Comparison of ENCODE assay signal across 11 cellular contexts in the genomic region with DNA sequence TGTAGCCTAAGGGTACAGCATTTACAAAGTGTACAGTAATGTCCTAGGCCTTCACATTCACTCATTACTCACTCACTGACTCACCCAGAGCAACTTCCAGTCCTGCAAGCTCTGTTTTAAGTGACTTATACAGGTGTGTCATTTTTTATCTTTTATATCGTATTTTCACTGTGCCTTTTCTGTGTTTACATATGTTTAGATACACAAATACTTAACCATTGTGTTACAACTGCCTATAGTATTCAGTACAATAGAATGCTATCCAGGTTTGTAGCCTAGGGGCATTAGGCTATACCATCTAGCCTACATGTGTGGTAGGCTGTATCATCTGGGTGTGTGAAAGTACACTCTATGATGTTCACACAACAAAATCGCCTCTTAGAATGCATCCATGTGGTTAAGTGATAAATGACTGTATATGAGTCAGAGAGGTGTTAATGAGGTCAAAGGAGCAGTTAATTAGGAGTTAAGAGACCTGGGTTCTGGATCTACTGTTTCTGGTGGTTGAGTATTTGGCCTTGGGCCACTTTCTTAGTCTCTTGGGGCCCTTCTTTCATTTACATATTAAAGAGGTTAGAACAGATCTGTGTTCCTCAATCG.
DNase-seq lines count a peak whose midpoint lies in the region; ATAC-seq, FAIRE-seq and TF ChIP-seq lines count a peak whose summit lies in the region.
"Had no signal": no experiment of that assay in that cellular context is flagged by ENCODE, and none has a peak within 500 bp of the region (broad histone marks: within the 10 kb centered on the region; RNA-seq: fewer than 3 reads in every experiment).

No MANE protein-coding gene starts in this region.

- H3K9me3 ChIP-seq in A673 (ENCODE audit: low read depth, low read length, poor library complexity, severe bottlenecking) (no peaks in the 10 kb centered on the region), GM23248 (ENCODE audit: low read depth) (no peaks in the 10 kb centered on the region), PC-3 (ENCODE audit: low read length) (no peaks in the 10 kb centered on the region), upper lobe of right lung (no peaks in the 10 kb centered on the region), kidney (ENCODE audit: control insufficient read depth in 1 of 2, low read length in 2 of 2) (no peaks in the 10 kb centered on the region)

- H3K27ac ChIP-seq in A673 (ENCODE audit: low read depth, low read length, poor library complexity, severe bottlenecking), result no peak overlapping the region
- H3K27ac ChIP-seq in GM23248, result peak overlapping the region; percentile 51
- H3K27ac ChIP-seq in PC-3 (ENCODE audit: low read length), result peak overlapping the region; percentile 99
- H3K27ac ChIP-seq in upper lobe of right lung, result no peak overlapping the region
- no peak overlapping the region for H3K27ac ChIP-seq in kidney (ENCODE audit: low read depth in 2 of 2, low read length in 2 of 2)

- ATAC-seq in PC-3 (peak; percentile 86), upper lobe of right lung (no peak), HG02852 (IDR thresholded peaks at IDR 0.05; ENCODE audit: unreplicated experiment) (no peak)

- H3K27me3 ChIP-seq in A673 (replicated peaks; ENCODE audit: insufficient read depth, low read depth, low read length, poor library complexity), result no peaks in the 10 kb centered on the region
- no peaks in the 10 kb centered on the region for H3K27me3 ChIP-seq in GM23248 (replicated peaks; ENCODE audit: insufficient read depth)
- no peaks in the 10 kb centered on the region for H3K27me3 ChIP-seq in PC-3 (ENCODE audit: low read length)
- H3K27me3 ChIP-seq in upper lobe of right lung, result no peaks in the 10 kb centered on the region

- H2AFZ ChIP-seq in GM23248 (no peak overlapping the region), PC-3 (ENCODE audit: low read length) (0 out of 2 replicates have a peak overlapping the region, but pooled peaks have one; percentile 18)

- H3K9me2 ChIP-seq in GM23248 (ENCODE audit: insufficient read depth) (no peaks in the 10 kb centered on the region), PC-3 (replicated peaks; ENCODE audit: low read length) (0 out of 2 replicates have a peak, but pooled peaks cover 4% of the 10 kb centered on the region)

- DNase-seq in A673 (ENCODE audit: low spot score) (peak; percentile 11), GM23248 (peak; percentile 85), PC-3 (peak; percentile 99), fibroblast of pulmonary artery (ENCODE audit: low read depth) (peak; percentile 21), DMS 273 (lab: John Stamatoyannopoulos, UW; ENCODE audit: unreplicated experiment) (no peak), upper lobe of right lung (no peak), kidney (no peak)
- DNase-seq: caudate nucleus; CD4-positive, alpha-beta memory T cell; RPMI8226 had no signal

- intact Hi-C loops in A673 (cut with micrococcal nuclease; ENCODE audit: unreplicated experiment) (no loop called here), PC-3 (cut with micrococcal nuclease) (loop anchor here (1.0 to 10.0 kb wide), 5 partner anchors 22 to 156 kb away; no protein-coding TSS in a partner anchor), upper lobe of right lung (cut with DNase I) (no loop called here), kidney (cut with DNase I) (no loop called here)

- in situ Hi-C loops in GM23248 (cut with MboI), result no loop called here

- 6 to 13% methylated on average over 3 of the region's 3 CpGs for WGBS in GM23248 (ENCODE audit: low coverage in 1 of 2, low lambda C conversion rate in 2 of 2, missing lambda C conversion rate in 2 of 2), 2 experiments

- CTCF ChIA-PET in A673 (lab: Charles Lee) (no interaction called here), PC-3 (lab: Charles Lee) (interaction anchor here (0.5 to 1.0 kb wide), 5 partner anchors 21 to 209 kb away, joined by 3 to 13 read pairs (median 4); no protein-coding TSS in a partner anchor)

- TF ChIP-seq CTCF in A673 (conservative IDR thresholded peaks at IDR 0.05; ENCODE audit: low read depth, low read length), result no peak
- no peak for TF ChIP-seq CTCF in PC-3 (conservative IDR thresholded peaks at IDR 0.05; ENCODE audit: low read depth, low read length)
- TF ChIP-seq CTCF in fibroblast of pulmonary artery (IDR thresholded peaks at IDR 0.05; ENCODE audit: low read length, missing control alignments), result no peak
- no peak for TF ChIP-seq CTCF in upper lobe of right lung (IDR thresholded peaks at IDR 0.05)
- no peak for TF ChIP-seq CTCF in kidney (IDR thresholded peaks at IDR 0.05; ENCODE audit: borderline replicate concordance, extremely low read depth, insufficient read depth)

- H3K9ac ChIP-seq in GM23248 (no peak overlapping the region), PC-3 (ENCODE audit: low read length) (peak overlapping the region; percentile 87), kidney (ENCODE audit: low read length in 2 of 2) (no peak overlapping the region)

- POLR2A ChIA-PET in A673 (lab: Charles Lee; ENCODE audit: low non-redundant PET) (no interaction called here), PC-3 (lab: Charles Lee; ENCODE audit: unreplicated experiment) (interaction anchor here (0.6 kb wide), 2 partner anchors 149 to 349 kb away, joined by 3 to 4 read pairs; a partner anchor contains a TSS)

- H3F3A ChIP-seq in GM23248 (ENCODE audit: insufficient read depth) (peaks cover 26% of the 10 kb centered on the region), PC-3 (ENCODE audit: low read length, unreplicated experiment) (peaks cover 3% of the 10 kb centered on the region)

- H3K4me3 ChIP-seq in A673 (ENCODE audit: low read depth, low read length, poor library complexity, severe bottlenecking) (no peak overlapping the region), GM23248 (no peak overlapping the region), PC-3 (ENCODE audit: low read length) (peak overlapping the region; percentile 11; the same call in 1 of the 2 replicates), fibroblast of pulmonary artery (replicated peaks; ENCODE audit: low read depth, low read length) (no peak overlapping the region), upper lobe of right lung (no peak overlapping the region), kidney (ENCODE audit: low read length in 2 of 2) (no peak overlapping the region)

- H3K79me2 ChIP-seq in GM23248 (ENCODE audit: insufficient read depth), result no peaks in the 10 kb centered on the region
- H3K79me2 ChIP-seq in PC-3 (ENCODE audit: low read length), result no peaks in the 10 kb centered on the region

- BruUV-seq in A673 (replicated peaks; lab: Mats Ljungman, UMichigan), result no TSS peak
- BruUV-seq in PC-3 (replicated peaks; lab: Mats Ljungman, UMichigan), result no TSS peak

- no peaks in the 10 kb centered on the region for H4K20me1 ChIP-seq in GM23248 (ENCODE audit: insufficient read depth)
- H4K20me1 ChIP-seq in PC-3 (ENCODE audit: low read length), result no peaks in the 10 kb centered on the region

- no peaks in the 10 kb centered on the region for H3K36me3 ChIP-seq in A673 (ENCODE audit: insufficient read depth, low read length, poor library complexity, severe bottlenecking)
- H3K36me3 ChIP-seq in GM23248 (ENCODE audit: low read depth), result no peaks in the 10 kb centered on the region
- H3K36me3 ChIP-seq in PC-3 (ENCODE audit: low read depth, low read length), result no peaks in the 10 kb centered on the region
- H3K36me3 ChIP-seq in upper lobe of right lung, result no peaks in the 10 kb centered on the region
- no peaks in the 10 kb centered on the region for H3K36me3 ChIP-seq in kidney (ENCODE audit: control insufficient read depth in 1 of 2, insufficient read depth in 2 of 2, low read length in 2 of 2)

- FAIRE-seq in kidney (lab: Jason Lieb, UNC), result no peak

- H3K4me1 ChIP-seq in A673 (ENCODE audit: insufficient read depth, low read length, poor library complexity, severe bottlenecking) (no peaks in the 10 kb centered on the region), GM23248 (ENCODE audit: insufficient read depth) (peaks cover 18% of the 10 kb centered on the region), PC-3 (ENCODE audit: insufficient read depth, low read length) (peaks cover 29% of the 10 kb centered on the region), upper lobe of right lung (no peaks in the 10 kb centered on the region), kidney (ENCODE audit: control insufficient read depth in 1 of 2, insufficient read depth in 1 of 2, low read depth in 1 of 2, low read length in 2 of 2) (no peaks in the 10 kb centered on the region)

- H3K4me2 ChIP-seq in GM23248 (ENCODE audit: unreplicated experiment), result peak overlapping the region; percentile 49
- H3K4me2 ChIP-seq in PC-3 (ENCODE audit: low read length), result peak overlapping the region; percentile 58

Comparison
In these comparisons a context has a peak if more than half of its experiments do, and no peak if none do; other contexts are left out.
1. DNase-seq: peak in A673 (single experiment), GM23248 (single experiment), PC-3 (single experiment) and fibroblast of pulmonary artery (single experiment); none in DMS 273 (single experiment), upper lobe of right lung (single experiment) and kidney (single experiment).
2. H3K27ac ChIP-seq: peak in GM23248 (single experiment) and PC-3 (single experiment); none in A673 (single experiment), upper lobe of right lung (single experiment) and kidney (0 of 2).